ENCODE assay signal across 8 cellular contexts in genomic region chr9:128891354-128892222, GRCh38. TPM values are rescaled to one million over a fixed set of nuclear protein-coding genes. Genes with fewer than 3 reads are reported as not detected.
A peak's percentile ranks its signal among the peaks of the same experiment; 100 is the strongest.
DNase-seq lines count a peak whose midpoint lies in the region; ATAC-seq and TF ChIP-seq lines count a peak whose summit lies in the region.
"Had no signal": no experiment of that assay in that cellular context is flagged by ENCODE, and none has a peak within 500 bp of the region (broad histone marks: within the 10 kb centered on the region; RNA-seq: fewer than 3 reads in every experiment).

No MANE protein-coding gene starts in this region.

- H3K36me3 ChIP-seq in HCT116 (ENCODE audit: control insufficient read depth in 1 of 2, insufficient read depth in 2 of 2, low read length in 2 of 2) (peaks cover 6 to 9% of the 10 kb centered on the region in 2 experiments; a peak in 3 of 4 replicates), colonic mucosa (peaks cover 6% of the 10 kb centered on the region), psoas muscle (ENCODE audit: insufficient read depth in 1 of 2, low read depth in 1 of 2) (peaks cover 8 to 76% of the 10 kb centered on the region in 2 donors)

- H4K20me1 ChIP-seq in HCT116 (ENCODE audit: insufficient read depth): no peaks in the 10 kb centered on the region

- no peak overlapping the region for H2AFZ ChIP-seq in HCT116 (ENCODE audit: low read depth, low read length, poor library complexity, severe bottlenecking)

- intact Hi-C loops in HCT116 (cut with micrococcal nuclease): no loop called here
- intact Hi-C loops in colonic mucosa (cut with DNase I): no loop called here
- intact Hi-C loops in psoas muscle (cut with DNase I): no loop called here

- ATAC-seq in HCT116 (no peak), psoas muscle (peak in 1 of 4 donors; percentile 7), GM21528 (IDR thresholded peaks at IDR 0.05; ENCODE audit: low FRiP score, unreplicated experiment) (no peak)

- no TSS peak for BruUV-seq in HCT116 (replicated peaks; lab: Mats Ljungman, UMichigan)

- H3K4me1 ChIP-seq in HCT116 (ENCODE audit: control insufficient read depth in 1 of 2, insufficient read depth in 2 of 2, low read length in 2 of 2): peaks cover 3 to 21% of the 10 kb centered on the region in 2 experiments; a peak in 3 of 4 replicates
- peaks cover 7% of the 10 kb centered on the region for H3K4me1 ChIP-seq in colonic mucosa
- H3K4me1 ChIP-seq in psoas muscle: peaks cover 12% of the 10 kb centered on the region

- peak overlapping the region; percentile 49 for H3K4me2 ChIP-seq in HCT116 (ENCODE audit: low read length)

- H3K4me3 ChIP-seq in HCT116 (replicated peaks in 1 of 2; ENCODE audit: low read depth in 1 of 2, low read length in 2 of 2) (0 out of 4 replicates have a peak overlapping the region, but pooled peaks of 1 of the 2 experiments have one; percentile 2), colonic mucosa (no peak overlapping the region), psoas muscle (no peak overlapping the region)
- H3K4me3 ChIP-seq: SK-N-MC had no signal

- H3K9me2 ChIP-seq in HCT116 (ENCODE audit: insufficient read depth): no peaks in the 10 kb centered on the region

- H3K27me3 ChIP-seq in HCT116 (ENCODE audit: insufficient read depth, low read length) (no peaks in the 10 kb centered on the region), colonic mucosa (no peaks in the 10 kb centered on the region), psoas muscle (ENCODE audit: insufficient read depth in 3 of 3, low read length in 2 of 3) (no peaks in the 10 kb centered on the region)

- RAD21 ChIA-PET in HCT116 (lab: Charles Lee; ENCODE audit: low non-redundant PET in 1 of 2, low total read pairs in 2 of 2, uncharacterized antibody in 2 of 2, unreplicated experiment in 2 of 2): no interaction called here

- H3K9me3 ChIP-seq in HCT116 (ENCODE audit: control insufficient read depth in 1 of 2, insufficient read depth in 1 of 2, low read depth in 1 of 2, low read length in 2 of 2): no peaks in the 10 kb centered on the region
- H3K9me3 ChIP-seq in colonic mucosa: no peaks in the 10 kb centered on the region
- no peaks in the 10 kb centered on the region for H3K9me3 ChIP-seq in psoas muscle

- TF ChIP-seq POLR2A in HCT116 (IDR thresholded peaks at IDR 0.05; ENCODE audit: borderline replicate concordance, extremely low read depth, insufficient read depth, insufficient read length): no peak

- H3K9ac ChIP-seq in HCT116 (ENCODE audit: low read length) (no peak overlapping the region), colonic mucosa (ENCODE audit: low read depth in 2 of 2, low read length in 2 of 2) (peak overlapping the region in 1 of 2 donors; percentile 68)

- DNase-seq in HCT116 (ENCODE audit: low read depth, low spot score) (no peak), colonic mucosa (no peak), psoas muscle (no peak), superior temporal gyrus (ENCODE audit: extremely low spot score) (no peak), AG08396 (ENCODE audit: low spot score) (no peak)
- DNase-seq: NCI-H1694 had no signal

- peaks cover 6% of the 10 kb centered on the region; the same call in 1 of the 2 replicates for H3K79me2 ChIP-seq in HCT116 (ENCODE audit: insufficient read depth, low read length)

- TF ChIP-seq CTCF in HCT116 (IDR thresholded peaks at IDR 0.05 in 2 of 3, conservative IDR thresholded peaks at IDR 0.05 in 1 of 3; ENCODE audit: borderline replicate concordance in 1 of 3, insufficient read depth in 1 of 3, low read depth in 2 of 3, low read length in 2 of 3) (no peak), colonic mucosa (IDR thresholded peaks at IDR 0.05) (no peak), psoas muscle (IDR thresholded peaks at IDR 0.05) (no peak)

- peak overlapping the region; percentile 13; the same call in 1 of the 2 replicates for H3K27ac ChIP-seq in HCT116 (ENCODE audit: low read depth, low read length)
- peak overlapping the region; percentile 78 for H3K27ac ChIP-seq in colonic mucosa
- peak overlapping the region; percentile 37 for H3K27ac ChIP-seq in psoas muscle
- H3K27ac ChIP-seq: SK-N-MC had no signal

- CTCF ChIA-PET in HCT116 (lab: Charles Lee): no interaction called here

- TF ChIP-seq RAD21 in HCT116 (IDR thresholded peaks at IDR 0.05; ENCODE audit: low read depth): no peak

- POLR2A ChIA-PET in HCT116 (lab: Charles Lee): no interaction called here

- WGBS in psoas muscle, 3 donors: 75 to 79% (median 79%) methylated on average over 15 of the region's 15 CpGs

TF ChIP-seq in HCT116, 20 proteins besides CTCF, POLR2A, EP300 and RAD21 (continues in another document):
- TF ChIP-seq CEBPB (IDR thresholded peaks at IDR 0.05; ENCODE audit: low read depth): no peak
- no peak for TF ChIP-seq MAX (IDR thresholded peaks at IDR 0.05)
- no peak for TF ChIP-seq ZFX (IDR thresholded peaks at IDR 0.05)
- TF ChIP-seq CBX3 (IDR thresholded peaks at IDR 0.05; ENCODE audit: low read depth): no peak
- TF ChIP-seq SP1 (IDR thresholded peaks at IDR 0.05; ENCODE audit: low read depth): no peak
- no peak for TF ChIP-seq EZH2 (IDR thresholded peaks at IDR 0.05)
- no peak for TF ChIP-seq JUND (IDR thresholded peaks at IDR 0.05)
- TF ChIP-seq SRF (IDR thresholded peaks at IDR 0.05; ENCODE audit: low read depth): no peak
- TF ChIP-seq REST (IDR thresholded peaks at IDR 0.05; ENCODE audit: low read depth): no peak
- TF ChIP-seq ZNF274 (IDR thresholded peaks at IDR 0.05; ENCODE audit: low read depth, low read length): no peak
- TF ChIP-seq TCF7L2 (IDR thresholded peaks at IDR 0.05; ENCODE audit: borderline replicate concordance, extremely low read depth, insufficient read depth, insufficient read length): no peak
- TF ChIP-seq EZH2phosphoT487 (IDR thresholded peaks at IDR 0.05; ENCODE audit: borderline replicate concordance): no peak

RNA-seq across cellular contexts. Expression of gene LRRC8A, which starts 9.7 kb away (rescaled TPM):
- total RNA-seq in HCT116 (2021; ENCODE audit: unreplicated experiment) (22.0 TPM), colonic mucosa (10 to 100 TPM; 26.5 to 31.5 TPM), psoas muscle (10 to 100 TPM; 12.2 to 22.4 (median 18.3) TPM)
- polyA plus RNA-seq in HCT116 (2012): 18.5 and 23.4 TPM in 2 replicates
- polyA plus RNA-seq in psoas muscle: 10 to 100 TPM; 11.6 to 71.5 (median 16.4) TPM

RNA-seq across cellular contexts. Expression of gene KYAT1, which starts 9.8 kb away (rescaled TPM):
- 10.1 TPM for total RNA-seq in HCT116 (2021; ENCODE audit: unreplicated experiment)
- polyA plus RNA-seq in HCT116 (2012): 8.2 and 9.5 TPM in 2 replicates
- total RNA-seq in colonic mucosa: 1 to 10 TPM; 2.0 to 5.1 TPM
- 1 to 10 TPM; 6.4 to 8.9 (median 7.1) TPM for total RNA-seq in psoas muscle
- 10 to 100 TPM in 1 of 3 donors, 1 to 10 TPM in 2; 7.2 to 12.0 (median 7.9) TPM for polyA plus RNA-seq in psoas muscle

RNA-seq across cellular contexts. Expression of gene PHYHD1, which starts 29.2 kb away (rescaled TPM):
- total RNA-seq in HCT116 (2021; ENCODE audit: unreplicated experiment) (0.32 TPM), colonic mucosa (1 to 10 TPM; 1.8 to 6.6 TPM), psoas muscle (10 to 100 TPM; 11.0 to 36.6 (median 29.9) TPM)
- polyA plus RNA-seq in HCT116 (2012): 0.21 TPM in 1 of 2 replicates, not detected in the other
- polyA plus RNA-seq in psoas muscle: 10 to 100 TPM; 16.7 to 45.0 (median 20.0) TPM

RNA-seq across cellular contexts. Expression of gene DOLK, which starts 55.8 kb away (rescaled TPM):
- total RNA-seq in HCT116 (2021; ENCODE audit: unreplicated experiment) (12.0 TPM), colonic mucosa (10 to 100 TPM in 1 of 2 donors, 1 to 10 TPM in 1; 7.9 to 15.8 TPM), psoas muscle (1 to 10 TPM; 4.5 to 9.0 (median 6.5) TPM)
- polyA plus RNA-seq in HCT116 (2012): 8.1 and 8.3 TPM in 2 replicates
- 10 to 100 TPM in 2 of 3 donors, 1 to 10 TPM in 1; 6.2 to 14.0 (median 12.2) TPM for polyA plus RNA-seq in psoas muscle

RNA-seq across cellular contexts. Expression of gene NUP188, which starts 55.9 kb away (rescaled TPM):
- total RNA-seq in HCT116 (2021; ENCODE audit: unreplicated experiment) (115 TPM), colonic mucosa (10 to 100 TPM; 26.8 to 43.9 TPM), psoas muscle (10 to 100 TPM; 17.2 to 25.9 (median 25.4) TPM)
- polyA plus RNA-seq in HCT116 (2012): 85.8 and 86.7 TPM in 2 replicates
- polyA plus RNA-seq in psoas muscle: 10 to 100 TPM in 2 of 3 donors, 1 to 10 TPM in 1; 9.8 to 28.1 (median 18.6) TPM

Comparison
In these comparisons a context has a peak if more than half of its experiments do, and no peak if none do; other contexts are left out.
1. H3K27ac ChIP-seq: peak in every context shown above with its lines; median percentile 78 in colonic mucosa; 37 in psoas muscle; 13 in HCT116.